In the genomic region with DNA sequence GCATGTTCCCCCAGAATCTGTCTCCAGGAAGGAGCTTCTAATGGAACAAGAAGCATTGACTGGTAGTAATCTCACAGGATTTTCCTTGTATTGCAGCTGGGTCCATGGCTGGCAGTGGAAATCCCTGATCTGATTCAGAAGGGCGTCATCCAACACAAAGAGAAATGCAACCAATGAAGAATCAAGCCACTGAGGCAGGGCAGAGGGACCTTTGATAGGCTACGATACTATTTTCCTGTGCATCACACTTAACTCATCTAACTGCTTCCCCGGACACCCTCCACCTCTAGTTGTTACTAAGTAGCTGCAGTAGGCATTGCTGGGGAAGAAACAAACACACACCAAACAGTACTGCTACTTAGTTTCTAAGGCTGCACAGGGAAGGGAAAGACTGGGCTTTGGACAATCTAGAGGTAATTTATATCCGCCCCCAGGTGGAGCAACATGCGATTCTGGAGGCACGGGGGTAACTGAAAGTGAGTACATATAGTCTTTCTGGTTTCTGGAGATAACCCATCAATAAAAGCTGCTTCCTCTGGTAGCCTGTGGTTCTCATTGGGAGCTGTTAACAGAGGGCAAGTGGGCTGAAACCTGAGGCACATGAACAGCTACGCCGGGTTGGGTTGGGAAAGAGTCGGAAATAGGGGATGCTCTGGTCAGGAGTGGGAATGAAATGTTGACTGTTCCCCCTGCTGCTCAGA, we compare ENCODE assay signal across 8 cellular contexts. TPM values are rescaled to one million over a fixed set of nuclear protein-coding genes. Genes with fewer than 3 reads are reported as not detected.
DNase-seq lines count a peak whose midpoint lies in the region; ATAC-seq, FAIRE-seq and TF ChIP-seq lines count a peak whose summit lies in the region.

No MANE protein-coding gene starts in this region.

- H3K27ac ChIP-seq in esophagus muscularis mucosa (replicated peaks in 1 of 4): peak overlapping the region; percentile 87 to 90 (median 88)
- peak overlapping the region; percentile 85 for H3K27ac ChIP-seq in rectal smooth muscle tissue (ENCODE audit: low read depth, low read length)

- FAIRE-seq in GM12892 (lab: Jason Lieb, UNC): no peak

- H3K36me3 ChIP-seq in esophagus muscularis mucosa (peaks cover 5 to 50% (median 34%) of the 10 kb centered on the region in 4 donors), rectal smooth muscle tissue (ENCODE audit: control insufficient read depth, insufficient read depth, low read length) (peaks cover 6% of the 10 kb centered on the region)

- H3K27me3 ChIP-seq in esophagus muscularis mucosa: no peaks in the 10 kb centered on the region
- H3K27me3 ChIP-seq in rectal smooth muscle tissue (ENCODE audit: control insufficient read depth, insufficient read depth, low read length): no peaks in the 10 kb centered on the region

- H3K9ac ChIP-seq in rectal smooth muscle tissue (ENCODE audit: low read length): peak overlapping the region; percentile 61

- 74% methylated on average over 9 of the region's 9 CpGs for WGBS in esophagus muscularis mucosa

- no peak for TF ChIP-seq EP300 in esophagus muscularis mucosa (IDR thresholded peaks at IDR 0.05)

- no peak for TF ChIP-seq CTCF in esophagus muscularis mucosa (IDR thresholded peaks at IDR 0.05)

- no peaks in the 10 kb centered on the region for H3K9me3 ChIP-seq in esophagus muscularis mucosa

- intact Hi-C loops in esophagus muscularis mucosa (cut with DNase I): no loop called here

- H3K4me1 ChIP-seq in esophagus muscularis mucosa (peaks cover 36 to 56% (median 46%) of the 10 kb centered on the region in 4 donors), rectal smooth muscle tissue (ENCODE audit: control insufficient read depth, insufficient read depth, low read length) (peaks cover 10% of the 10 kb centered on the region)

- ATAC-seq in GM21528 (IDR thresholded peaks at IDR 0.05; ENCODE audit: low FRiP score, unreplicated experiment) (peak; percentile 10), HG02884 (IDR thresholded peaks at IDR 0.05; ENCODE audit: unreplicated experiment) (no peak)

- H3K4me3 ChIP-seq in esophagus muscularis mucosa (peak overlapping the region; percentile 81 to 88 (median 86)), rectal smooth muscle tissue (ENCODE audit: low read length) (peak overlapping the region; percentile 92)

- TF ChIP-seq POLR2A in esophagus muscularis mucosa (IDR thresholded peaks at IDR 0.05; ENCODE audit: low read depth) (no peak), GM12892 (IDR thresholded peaks at IDR 0.05; ENCODE audit: low read depth, low read length) (no peak)

- DNase-seq in RKO (ENCODE audit: low spot score) (peak; percentile 98), esophagus muscularis mucosa (ENCODE audit: extremely low spot score) (no peak), LoVo (ENCODE audit: low spot score) (no peak), germinal center (ENCODE audit: low spot score) (no peak), GM12892 (ENCODE audit: insufficient read length) (no peak)

RNA-seq across cellular contexts. Expression of gene USP21, which starts 0.8 kb away (rescaled TPM):
- 10 to 100 TPM; 13.3 to 25.3 (median 16.3) TPM for total RNA-seq in esophagus muscularis mucosa
- polyA plus RNA-seq in GM12892 (2012; ENCODE audit: missing spikeins): 13.5 TPM

RNA-seq across cellular contexts. Expression of gene UFC1, which starts 4.7 kb away (rescaled TPM):
- total RNA-seq in esophagus muscularis mucosa: 10 to 100 TPM; 62.8 to 86.1 (median 71.6) TPM
- polyA plus RNA-seq in GM12892 (2012; ENCODE audit: missing spikeins): 124 TPM

RNA-seq across cellular contexts. Expression of gene PPOX, which starts 7.8 kb away (rescaled TPM):
- 10 to 100 TPM; 12.8 to 22.1 (median 15.8) TPM for total RNA-seq in esophagus muscularis mucosa
- 22.5 TPM for polyA plus RNA-seq in GM12892 (2012; ENCODE audit: missing spikeins)

RNA-seq across cellular contexts. Expression of gene B4GALT3, which starts 18.8 kb away (rescaled TPM):
- total RNA-seq in esophagus muscularis mucosa: 10 to 100 TPM; 14.1 to 26.5 (median 21.8) TPM
- 15.7 TPM for polyA plus RNA-seq in GM12892 (2012; ENCODE audit: missing spikeins)

RNA-seq across cellular contexts. Expression of gene DEDD, which starts 26.0 kb away (rescaled TPM):
- 10 to 100 TPM; 37.0 to 82.5 (median 47.7) TPM for total RNA-seq in esophagus muscularis mucosa
- 20.0 TPM for polyA plus RNA-seq in GM12892 (2012; ENCODE audit: missing spikeins)
